In the genomic region with DNA sequence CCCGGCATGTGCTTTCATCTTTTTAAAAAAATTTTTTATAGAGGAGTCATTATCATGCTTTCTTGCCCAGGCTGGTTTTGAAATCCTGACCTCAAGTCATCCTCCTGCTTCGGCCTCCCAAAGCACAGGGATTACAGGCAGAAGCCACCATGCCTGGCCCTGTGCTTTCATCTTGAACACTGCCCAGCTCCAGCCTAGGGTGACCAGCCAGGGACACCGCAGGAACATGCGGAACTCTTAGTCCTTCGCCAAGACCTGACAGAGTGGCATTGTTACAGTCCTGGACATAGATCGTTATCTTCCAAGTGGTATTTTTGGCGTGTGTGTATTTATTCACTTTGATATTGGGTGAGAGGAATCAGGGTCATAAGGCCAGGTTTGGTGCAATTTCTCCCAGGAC, we compare ENCODE assay signal across 26 cellular contexts. TPM values are rescaled to one million over a fixed set of nuclear protein-coding genes. Genes with fewer than 3 reads are reported as not detected.
A peak's percentile ranks its signal among the peaks of the same experiment; 100 is the strongest.
DNase-seq lines count a peak whose midpoint lies in the region; ATAC-seq, FAIRE-seq and TF ChIP-seq lines count a peak whose summit lies in the region.
"Had no signal": no experiment of that assay in that cellular context is flagged by ENCODE, and none has a peak within 500 bp of the region (broad histone marks: within the 10 kb centered on the region; RNA-seq: fewer than 3 reads in every experiment).

No MANE protein-coding gene starts in this region.

- no peak overlapping the region for H2BK120ac ChIP-seq in neuronal stem cell (ENCODE audit: low read depth, low read length)

- H2AK5ac ChIP-seq in neuronal stem cell (ENCODE audit: low read depth, low read length) = no peak overlapping the region

- no peak overlapping the region for H3K14ac ChIP-seq in neuronal stem cell (ENCODE audit: low read length)

- no peak for ATAC-seq in activated CD4-positive, alpha-beta T cell treated with anti-CD3 and anti-CD28 coated beads for 36 hours
- ATAC-seq: T-cell had no signal

- no peak overlapping the region for H2AFZ ChIP-seq in neuronal stem cell (ENCODE audit: low read length)

- H4K91ac ChIP-seq in neuronal stem cell (ENCODE audit: low read depth, low read length, poor library complexity) = no peak overlapping the region

- peak overlapping the region; percentile 14 for H2BK5ac ChIP-seq in neuronal stem cell (ENCODE audit: low read length)

- no peak overlapping the region for H2BK12ac ChIP-seq in neuronal stem cell (ENCODE audit: low read length)

- H3K4me3 ChIP-seq in HL-60 (replicated peaks; ENCODE audit: insufficient read depth, low read length) (no peak overlapping the region), neuronal stem cell (ENCODE audit: low read length in 2 of 2) (no peak overlapping the region)
- H3K4me3 ChIP-seq: BLaER1 treated with 17β-estradiol and CSF1 and Interleukin-3, amounts not matched to agents 10 nM and 100 nM had no signal

- POLR2A ChIA-PET in activated CD4-positive, alpha-beta T cell treated with anti-CD3 and anti-CD28 coated beads for 36 hours (lab: Charles Lee) = interaction anchor here (2.0 kb wide), 1 partner anchor 23 kb away, joined by 6 read pairs; no protein-coding TSS in a partner anchor

- H3K18ac ChIP-seq in neuronal stem cell (ENCODE audit: low read length) = no peak overlapping the region

- no peak for TF ChIP-seq POLR2A in H54 (IDR thresholded peaks at IDR 0.05; ENCODE audit: low read depth, low read length)

- no peak overlapping the region for H3K4ac ChIP-seq in neuronal stem cell (ENCODE audit: low read length)

- TF ChIP-seq CTCF in HL-60 (IDR thresholded peaks at IDR 0.05; ENCODE audit: insufficient read depth, low read length) = no peak

- H3K4me1 ChIP-seq in neuronal stem cell (ENCODE audit: control insufficient read depth in 2 of 2, insufficient read depth in 1 of 2, low read depth in 1 of 2, low read length in 2 of 2) = no peaks in the 10 kb centered on the region

- no peak overlapping the region for H3K9ac ChIP-seq in neuronal stem cell (ENCODE audit: low read depth, low read length, poor library complexity)

- H3K9me3 ChIP-seq in neuronal stem cell (replicated peaks in 1 of 2; ENCODE audit: control insufficient read depth in 2 of 2, insufficient read depth in 1 of 2, low read depth in 1 of 2, low read length in 2 of 2) = no peaks in the 10 kb centered on the region
- H3K9me3 ChIP-seq: BLaER1 treated with 17β-estradiol and CSF1 and Interleukin-3, amounts not matched to agents 10 nM and 100 nM had no signal

- peaks cover 2% of the 10 kb centered on the region for H3K79me1 ChIP-seq in neuronal stem cell (ENCODE audit: low read depth, low read length)

- H3K36me3 ChIP-seq in neuronal stem cell (replicated peaks in 1 of 2; ENCODE audit: control insufficient read depth in 2 of 2, insufficient read depth in 2 of 2, low read length in 2 of 2) = no peaks in the 10 kb centered on the region
- H3K36me3 ChIP-seq: BLaER1 treated with 17β-estradiol and CSF1 and Interleukin-3, amounts not matched to agents 10 nM and 100 nM had no signal

- peak overlapping the region; percentile 77 for H3K23ac ChIP-seq in neuronal stem cell (ENCODE audit: low read depth, low read length, poor library complexity)

- no peaks in the 10 kb centered on the region for H3K9me3 Mint-ChIP-seq in activated CD4-positive, alpha-beta T cell treated with anti-CD3 and anti-CD28 coated beads for 36 hours (ENCODE audit: low read depth)
- no peaks in the 10 kb centered on the region for H3K9me3 Mint-ChIP-seq in activated CD4-positive, alpha-beta T cell treated with anti-CD3 and anti-CD28 coated beads, Interleukin-2, amount 10 ng/mL, durations not matched to agents 24 days and 14 days
- H3K9me3 Mint-ChIP-seq in activated T-helper 1 cell treated with anti-CD3 and anti-CD28 coated beads, Interleukin-12 subunit alpha, Interleukin-12 subunit beta, Interleukin-2, Interleukin-4 antibody, amounts not matched to agents 30 ng/mL and 10 ng/mL and 1 ng/mL, durations not matched to agents 14 hours and 24 hours and 36 hours = no peaks in the 10 kb centered on the region
- H3K9me3 Mint-ChIP-seq: activated naive CD4-positive, alpha-beta T cell treated with anti-CD3 and anti-CD28 coated beads, Interleukin-2, amount 50 U/mL, for 24 hours; naive B cell; T-cell had no signal

- H3K36me3 Mint-ChIP-seq in activated CD4-positive, alpha-beta T cell treated with anti-CD3 and anti-CD28 coated beads for 36 hours (ENCODE audit: low read depth) = no peaks in the 10 kb centered on the region
- peaks cover 2% of the 10 kb centered on the region for H3K36me3 Mint-ChIP-seq in activated CD4-positive, alpha-beta T cell treated with anti-CD3 and anti-CD28 coated beads, Interleukin-2, amount 10 ng/mL, durations not matched to agents 24 days and 14 days (ENCODE audit: low read depth)
- H3K36me3 Mint-ChIP-seq in activated T-helper 1 cell treated with anti-CD3 and anti-CD28 coated beads, Interleukin-12 subunit alpha, Interleukin-12 subunit beta, Interleukin-2, Interleukin-4 antibody, amounts not matched to agents 30 ng/mL and 10 ng/mL and 1 ng/mL, durations not matched to agents 14 hours and 24 hours and 36 hours (ENCODE audit: low read depth) = peaks cover 15% of the 10 kb centered on the region
- H3K36me3 Mint-ChIP-seq: activated naive CD4-positive, alpha-beta T cell treated with anti-CD3 and anti-CD28 coated beads, Interleukin-2, amount 50 U/mL, for 24 hours; naive B cell; T-cell had no signal

- peaks cover 63% of the 10 kb centered on the region for H3K4me1 Mint-ChIP-seq in activated CD4-positive, alpha-beta T cell treated with anti-CD3 and anti-CD28 coated beads for 36 hours
- peaks cover 60% of the 10 kb centered on the region for H3K4me1 Mint-ChIP-seq in activated CD4-positive, alpha-beta T cell treated with anti-CD3 and anti-CD28 coated beads, Interleukin-2, amount 10 ng/mL, durations not matched to agents 24 days and 14 days
- peaks cover 78% of the 10 kb centered on the region for H3K4me1 Mint-ChIP-seq in activated T-helper 1 cell treated with anti-CD3 and anti-CD28 coated beads, Interleukin-12 subunit alpha, Interleukin-12 subunit beta, Interleukin-2, Interleukin-4 antibody, amounts not matched to agents 30 ng/mL and 10 ng/mL and 1 ng/mL, durations not matched to agents 14 hours and 24 hours and 36 hours (ENCODE audit: low read depth)

- no peak for DNase-seq in activated CD4-positive, alpha-beta T cell treated with anti-CD3 and anti-CD28 coated beads for 36 hours
- no peak for DNase-seq in activated CD4-positive, alpha-beta T cell treated with anti-CD3 and anti-CD28 coated beads, Interleukin-2, amount 10 ng/mL, durations not matched to agents 24 days and 14 days
- DNase-seq in HL-60 (ENCODE audit: low read depth in 1 of 2, low spot score in 1 of 2) (no peak), neuronal stem cell (ENCODE audit: low spot score) (no peak), H54 (ENCODE audit: insufficient read length, low spot score) (no peak), NCI-H226 (no peak), COLO829 (ENCODE audit: low spot score) (no peak)
- no peak for DNase-seq in activated T-helper 1 cell treated with anti-CD3 and anti-CD28 coated beads, Interleukin-12 subunit alpha, Interleukin-12 subunit beta, Interleukin-2, Interleukin-4 antibody, amounts not matched to agents 30 ng/mL and 10 ng/mL and 1 ng/mL, durations not matched to agents 14 hours and 24 hours and 36 hours (ENCODE audit: low spot score)
- DNase-seq: ACHN; activated CD4-positive, alpha-beta T cell treated with anti-CD3 and anti-CD28 coated beads, Interleukin-2, amount 50 U/mL, for 4 hours; activated T-cell treated with anti-CD3 and anti-CD28 coated beads for 4 hours; anterior cingulate cortex; caudate nucleus; dermis blood vessel endothelial cell; glutamatergic neuron; HCEC 1CT; KG1; kidney glomerular epithelial cell; naive B cell; NCI-H1694; NCI-H2171 treated with DMSO at 0.1 percent for 48 hours; OCI-M1; T-cell had no signal

- WGBS in neuronal stem cell (ENCODE audit: extremely low coverage in 2 of 2, insufficient read length in 2 of 2, insufficient replicate concordance in 1 of 2), 2 donors = no CpG with 5 or more reads among the region's 7 CpGs

- H2BK15ac ChIP-seq in neuronal stem cell (ENCODE audit: low read length) = peak overlapping the region; percentile 79

- CTCF ChIA-PET in activated CD4-positive, alpha-beta T cell treated with anti-CD3 and anti-CD28 coated beads for 36 hours (lab: Charles Lee) = no interaction called here

- H3K4me2 ChIP-seq in neuronal stem cell (ENCODE audit: insufficient read depth, low read length, poor library complexity, severe bottlenecking) = no peak overlapping the region

- no peaks in the 10 kb centered on the region for H3K27me3 Mint-ChIP-seq in activated CD4-positive, alpha-beta T cell treated with anti-CD3 and anti-CD28 coated beads for 36 hours
- H3K27me3 Mint-ChIP-seq in activated CD4-positive, alpha-beta T cell treated with anti-CD3 and anti-CD28 coated beads, Interleukin-2, amount 10 ng/mL, durations not matched to agents 24 days and 14 days = no peaks in the 10 kb centered on the region
- no peaks in the 10 kb centered on the region for H3K27me3 Mint-ChIP-seq in activated T-helper 1 cell treated with anti-CD3 and anti-CD28 coated beads, Interleukin-12 subunit alpha, Interleukin-12 subunit beta, Interleukin-2, Interleukin-4 antibody, amounts not matched to agents 30 ng/mL and 10 ng/mL and 1 ng/mL, durations not matched to agents 14 hours and 24 hours and 36 hours (ENCODE audit: insufficient read depth)
- H3K27me3 Mint-ChIP-seq: activated naive CD4-positive, alpha-beta T cell treated with anti-CD3 and anti-CD28 coated beads, Interleukin-2, amount 50 U/mL, for 24 hours; naive B cell; T-cell had no signal

- intact Hi-C loops in activated CD4-positive, alpha-beta T cell treated with anti-CD3 and anti-CD28 coated beads for 36 hours (cut with DNase I, micrococcal nuclease) = no loop called here
- intact Hi-C loops in activated CD4-positive, alpha-beta T cell treated with anti-CD3 and anti-CD28 coated beads, Interleukin-2, amount 10 ng/mL, durations not matched to agents 24 days and 14 days (cut with micrococcal nuclease) = no loop called here
- intact Hi-C loops in activated T-helper 1 cell treated with anti-CD3 and anti-CD28 coated beads, Interleukin-12 subunit alpha, Interleukin-12 subunit beta, Interleukin-2, Interleukin-4 antibody, amounts not matched to agents 30 ng/mL and 10 ng/mL and 1 ng/mL, durations not matched to agents 14 hours and 24 hours and 36 hours (cut with micrococcal nuclease) = no loop called here

- no peak overlapping the region for H4K8ac ChIP-seq in neuronal stem cell (ENCODE audit: low read depth, low read length)

- FAIRE-seq in H54 (lab: Jason Lieb, UNC) = no peak
- FAIRE-seq: G401.6 had no signal

- H3K4me3 Mint-ChIP-seq in activated CD4-positive, alpha-beta T cell treated with anti-CD3 and anti-CD28 coated beads for 36 hours = no peak overlapping the region
- no peak overlapping the region for H3K4me3 Mint-ChIP-seq in activated CD4-positive, alpha-beta T cell treated with anti-CD3 and anti-CD28 coated beads, Interleukin-2, amount 10 ng/mL, durations not matched to agents 24 days and 14 days
- no peak overlapping the region for H3K4me3 Mint-ChIP-seq in activated T-helper 1 cell treated with anti-CD3 and anti-CD28 coated beads, Interleukin-12 subunit alpha, Interleukin-12 subunit beta, Interleukin-2, Interleukin-4 antibody, amounts not matched to agents 30 ng/mL and 10 ng/mL and 1 ng/mL, durations not matched to agents 14 hours and 24 hours and 36 hours
- H3K4me3 Mint-ChIP-seq: activated naive CD4-positive, alpha-beta T cell treated with anti-CD3 and anti-CD28 coated beads, Interleukin-2, amount 50 U/mL, for 24 hours; naive B cell; T-cell had no signal

- H3K27ac ChIP-seq in HL-60 (replicated peaks) (peak overlapping the region; percentile 50), neuronal stem cell (replicated peaks; ENCODE audit: low read length) (no peak overlapping the region)

- peak overlapping the region; percentile 60 for H3K27ac Mint-ChIP-seq in activated CD4-positive, alpha-beta T cell treated with anti-CD3 and anti-CD28 coated beads for 36 hours
- H3K27ac Mint-ChIP-seq in activated CD4-positive, alpha-beta T cell treated with anti-CD3 and anti-CD28 coated beads, Interleukin-2, amount 10 ng/mL, durations not matched to agents 24 days and 14 days = no peak overlapping the region
- H3K27ac Mint-ChIP-seq in activated T-helper 1 cell treated with anti-CD3 and anti-CD28 coated beads, Interleukin-12 subunit alpha, Interleukin-12 subunit beta, Interleukin-2, Interleukin-4 antibody, amounts not matched to agents 30 ng/mL and 10 ng/mL and 1 ng/mL, durations not matched to agents 14 hours and 24 hours and 36 hours = peak overlapping the region; percentile 35
- H3K27ac Mint-ChIP-seq: activated naive CD4-positive, alpha-beta T cell treated with anti-CD3 and anti-CD28 coated beads, Interleukin-2, amount 50 U/mL, for 24 hours; T-cell had no signal

- H3K27me3 ChIP-seq in HL-60 (ENCODE audit: insufficient read depth, poor library complexity, severe bottlenecking) (no peaks in the 10 kb centered on the region), neuronal stem cell (ENCODE audit: control insufficient read depth in 3 of 3, insufficient read depth in 3 of 3, low read depth in 1 of 3, low read length in 3 of 3) (no peaks in the 10 kb centered on the region)
- H3K27me3 ChIP-seq: BLaER1 treated with 17β-estradiol and CSF1 and Interleukin-3, amounts not matched to agents 10 nM and 100 nM had no signal

RNA-seq across cellular contexts. Expression of gene FURIN, which starts 7.9 kb away (rescaled TPM):
- total RNA-seq in activated CD4-positive, alpha-beta T cell treated with anti-CD3 and anti-CD28 coated beads for 36 hours = 100 to 1,000 TPM; 406 to 422 TPM
- total RNA-seq in activated CD4-positive, alpha-beta T cell treated with anti-CD3 and anti-CD28 coated beads, Interleukin-2, amount 10 ng/mL, durations not matched to agents 24 days and 14 days = 432 TPM in 2 replicates
- total RNA-seq in activated T-helper 1 cell treated with anti-CD3 and anti-CD28 coated beads, Interleukin-12 subunit alpha, Interleukin-12 subunit beta, Interleukin-2, Interleukin-4 antibody, amounts not matched to agents 30 ng/mL and 10 ng/mL and 1 ng/mL, durations not matched to agents 14 hours and 24 hours and 36 hours = 530 and 545 TPM in 2 replicates
- polyA plus RNA-seq in neuronal stem cell (2013, experiment 1 of 2) = 19.3 TPM
- 19.0 TPM for polyA plus RNA-seq in neuronal stem cell (2013, experiment 2 of 2)

RNA-seq across cellular contexts. Expression of gene FES, which starts 23.9 kb away (rescaled TPM):
- 10 to 100 TPM; 12.2 to 15.6 TPM for total RNA-seq in activated CD4-positive, alpha-beta T cell treated with anti-CD3 and anti-CD28 coated beads for 36 hours
- total RNA-seq in activated CD4-positive, alpha-beta T cell treated with anti-CD3 and anti-CD28 coated beads, Interleukin-2, amount 10 ng/mL, durations not matched to agents 24 days and 14 days = 32.5 and 33.7 TPM in 2 replicates
- 45.4 and 57.1 TPM in 2 replicates for total RNA-seq in activated T-helper 1 cell treated with anti-CD3 and anti-CD28 coated beads, Interleukin-12 subunit alpha, Interleukin-12 subunit beta, Interleukin-2, Interleukin-4 antibody, amounts not matched to agents 30 ng/mL and 10 ng/mL and 1 ng/mL, durations not matched to agents 14 hours and 24 hours and 36 hours
- 2.6 TPM for polyA plus RNA-seq in neuronal stem cell (2013, experiment 1 of 2)
- polyA plus RNA-seq in neuronal stem cell (2013, experiment 2 of 2) = 2.3 TPM

RNA-seq across cellular contexts. Expression of gene MAN2A2, which starts 42.7 kb away (rescaled TPM):
- 100 to 1,000 TPM in 1 of 2 experiments, 10 to 100 TPM in 1; 76.6 to 104 TPM for total RNA-seq in activated CD4-positive, alpha-beta T cell treated with anti-CD3 and anti-CD28 coated beads for 36 hours
- total RNA-seq in activated CD4-positive, alpha-beta T cell treated with anti-CD3 and anti-CD28 coated beads, Interleukin-2, amount 10 ng/mL, durations not matched to agents 24 days and 14 days = 196 and 206 TPM in 2 replicates
- 228 and 239 TPM in 2 replicates for total RNA-seq in activated T-helper 1 cell treated with anti-CD3 and anti-CD28 coated beads, Interleukin-12 subunit alpha, Interleukin-12 subunit beta, Interleukin-2, Interleukin-4 antibody, amounts not matched to agents 30 ng/mL and 10 ng/mL and 1 ng/mL, durations not matched to agents 14 hours and 24 hours and 36 hours
- polyA plus RNA-seq in neuronal stem cell (2013, experiment 1 of 2) = 41.6 TPM
- polyA plus RNA-seq in neuronal stem cell (2013, experiment 2 of 2) = 37.8 TPM
